In the genomic region with DNA sequence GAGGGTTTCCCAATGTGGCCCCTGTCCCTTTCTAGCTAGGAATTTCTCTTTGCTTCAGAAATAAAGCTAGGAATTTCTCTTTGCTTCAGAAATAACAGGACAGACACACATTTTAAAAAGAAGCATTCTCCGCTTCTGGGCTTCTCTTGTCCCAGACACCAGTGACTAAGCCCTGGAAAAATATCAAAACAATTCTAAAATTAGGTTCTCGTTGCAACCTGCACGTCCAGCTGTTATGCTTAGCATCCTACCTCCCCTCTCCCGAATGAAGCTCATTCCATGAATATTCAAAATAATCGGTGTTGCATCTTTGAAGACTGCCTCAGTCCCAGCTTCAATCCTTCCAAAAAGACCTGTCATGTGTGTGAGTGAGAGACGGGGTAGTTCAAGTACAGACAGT, we compare ENCODE assay signal across 30 cellular contexts. TPM values are rescaled to one million over a fixed set of nuclear protein-coding genes. Genes with fewer than 3 reads are reported as not detected.
"Had no signal": no experiment of that assay in that cellular context is flagged by ENCODE, and none has a peak within 500 bp of the region (broad histone marks: within the 10 kb centered on the region; RNA-seq: fewer than 3 reads in every experiment).

No MANE protein-coding gene starts in this region.

- H3K9me3 Mint-ChIP-seq: activated CD4-positive, alpha-beta T cell treated with anti-CD3 and anti-CD28 coated beads, Interleukin-2, amount 10 ng/mL, durations not matched to agents 24 days and 14 days; activated naive CD4-positive, alpha-beta T cell treated with anti-CD3 and anti-CD28 coated beads, Interleukin-2, amount 10 ng/mL, durations not matched to agents 7 days and 5 days; activated naive CD8-positive, alpha-beta T cell treated with anti-CD3 and anti-CD28 coated beads, Interleukin-2, amount 50 U/mL, for 24 hours; activated T-cell treated with anti-CD3 and anti-CD28 coated beads, Interleukin-2, amount 50 U/mL, for 4 hours; T-helper 1 cell treated with Interleukin-12 subunit alpha and Interleukin-12 subunit beta and Interleukin-4 antibody, amounts not matched to agents 30 μg/mL and 1 μg/mL, for 36 hours; T-helper 2 cell treated with Interferon-gamma antibody and Interleukin-4, amounts not matched to agents 5 μg/mL and 100 μg/mL, for 36 hours had no signal

- H3K4me3 ChIP-seq: Peyer's patch, SJSA1 had no signal

- H3K4me1 ChIP-seq: Peyer's patch, SJSA1 had no signal

- H3K36me3 Mint-ChIP-seq: activated naive CD4-positive, alpha-beta T cell treated with anti-CD3 and anti-CD28 coated beads, Interleukin-2, amount 10 ng/mL, durations not matched to agents 7 days and 5 days; activated naive CD8-positive, alpha-beta T cell; brain had no signal

- DNase-seq: activated CD4-positive, alpha-beta T cell treated with anti-CD3 and anti-CD28 coated beads, Interleukin-2, amount 10 ng/mL, durations not matched to agents 24 days and 14 days; activated CD4-positive, alpha-beta T cell treated with anti-CD3 and anti-CD28 coated beads, Interleukin-2, amount 50 U/mL, for 4 hours; activated CD8-positive, alpha-beta memory T cell treated with anti-CD3 and anti-CD28 coated beads, Interleukin-2, amount 50 U/mL, for 4 hours; activated CD8-positive, alpha-beta T cell treated with anti-CD3 and anti-CD28 coated beads, Interleukin-2, amount 10 ng/mL, durations not matched to agents 7 days and 5 days; activated effector memory CD4-positive, alpha-beta T cell treated with Interleukin-2 at 50 U/mL for 16 hours; activated naive CD4-positive, alpha-beta T cell treated with anti-CD3 and anti-CD28 coated beads, Interleukin-2, amount 10 ng/mL, durations not matched to agents 7 days and 5 days; activated naive CD8-positive, alpha-beta T cell treated with anti-CD3 and anti-CD28 coated beads, Interleukin-2, amount 50 U/mL, for 24 hours; activated T-cell treated with anti-CD3 and anti-CD28 coated beads for 4 hours; activated T-cell treated with anti-CD3 and anti-CD28 coated beads, Interleukin-2, amount 50 U/mL, for 4 hours; anterior cingulate cortex; caudate nucleus; NCI-H1092 treated with DMSO at 0.1 percent for 48 hours; NCI-H1417 treated with DMSO at 0.1 percent for 48 hours; NCI-H2029; NCI-H345; NCI-H526; NCI-H748 treated with DMSO at 0.1 percent for 48 hours; NK-92 treated with Interleukin-12 subunit alpha and Interleukin-12 subunit beta, amount 100 ng/mL, for 24 hours; PC-3; Peyer's patch; RPMI8226; SHP77 treated with DMSO at 0.1 percent for 48 hours; SK-N-SH had no signal

- H3K4me3 Mint-ChIP-seq: activated CD4-positive, alpha-beta T cell treated with anti-CD3 and anti-CD28 coated beads, Interleukin-2, amount 10 ng/mL, durations not matched to agents 24 days and 14 days; activated CD8-positive, alpha-beta T cell treated with anti-CD3 and anti-CD28 coated beads, Interleukin-2, amount 10 ng/mL, durations not matched to agents 7 days and 5 days; activated naive CD4-positive, alpha-beta T cell treated with anti-CD3 and anti-CD28 coated beads, Interleukin-2, amount 10 ng/mL, durations not matched to agents 7 days and 5 days; activated naive CD8-positive, alpha-beta T cell; activated naive CD8-positive, alpha-beta T cell treated with anti-CD3 and anti-CD28 coated beads, Interleukin-2, amount 50 U/mL, for 24 hours; activated T-cell treated with anti-CD3 and anti-CD28 coated beads, Interleukin-2, amount 50 U/mL, for 4 hours; brain; T-helper 1 cell treated with Interleukin-12 subunit alpha and Interleukin-12 subunit beta and Interleukin-4 antibody, amounts not matched to agents 30 μg/mL and 1 μg/mL, for 36 hours; T-helper 2 cell treated with Interferon-gamma antibody and Interleukin-4, amounts not matched to agents 5 μg/mL and 100 μg/mL, for 36 hours had no signal

- H3K27me3 ChIP-seq: Peyer's patch had no signal

- ATAC-seq: activated CD8-positive, alpha-beta T cell treated with anti-CD3 and anti-CD28 coated beads, Interleukin-2, amount 10 ng/mL, durations not matched to agents 7 days and 5 days; activated naive CD8-positive, alpha-beta T cell treated with anti-CD3 and anti-CD28 coated beads, Interleukin-2, amount 50 U/mL, for 24 hours; activated T-cell treated with anti-CD3 and anti-CD28 coated beads, Interleukin-2, amount 50 U/mL, for 4 hours; PC-3 had no signal

- H3K4me1 Mint-ChIP-seq: activated naive CD4-positive, alpha-beta T cell treated with anti-CD3 and anti-CD28 coated beads, Interleukin-2, amount 10 ng/mL, durations not matched to agents 7 days and 5 days had no signal

- H3K36me3 ChIP-seq: Peyer's patch, SJSA1 had no signal

- H3K9me3 ChIP-seq: Peyer's patch, SJSA1, SK-N-SH had no signal

- H3K27ac ChIP-seq: KMS-11, Peyer's patch, SJSA1 had no signal

- H3K27ac Mint-ChIP-seq: activated CD4-positive, alpha-beta T cell treated with anti-CD3 and anti-CD28 coated beads, Interleukin-2, amount 10 ng/mL, durations not matched to agents 24 days and 14 days; activated CD8-positive, alpha-beta T cell treated with anti-CD3 and anti-CD28 coated beads, Interleukin-2, amount 10 ng/mL, durations not matched to agents 7 days and 5 days; activated naive CD4-positive, alpha-beta T cell treated with anti-CD3 and anti-CD28 coated beads, Interleukin-2, amount 10 ng/mL, durations not matched to agents 7 days and 5 days; activated naive CD8-positive, alpha-beta T cell; activated naive CD8-positive, alpha-beta T cell treated with anti-CD3 and anti-CD28 coated beads, Interleukin-2, amount 50 U/mL, for 24 hours; T-helper 1 cell treated with Interleukin-12 subunit alpha and Interleukin-12 subunit beta and Interleukin-4 antibody, amounts not matched to agents 30 μg/mL and 1 μg/mL, for 36 hours; T-helper 2 cell treated with Interferon-gamma antibody and Interleukin-4, amounts not matched to agents 5 μg/mL and 100 μg/mL, for 36 hours had no signal

- H3K9ac ChIP-seq: KMS-11, SK-N-SH had no signal

- H3K4me2 ChIP-seq: KMS-11, SK-N-SH had no signal

- H3K27me3 Mint-ChIP-seq: brain had no signal

RNA-seq across cellular contexts. Expression of a gene that starts 45.6 kb away (rescaled TPM):
- total RNA-seq: activated CD4-positive, alpha-beta T cell treated with anti-CD3 and anti-CD28 coated beads, Interleukin-2, amount 10 ng/mL, durations not matched to agents 24 days and 14 days; activated CD8-positive, alpha-beta T cell treated with anti-CD3 and anti-CD28 coated beads, Interleukin-2, amount 10 ng/mL, durations not matched to agents 7 days and 5 days; M059J had no signal
